ENCODE assay signal across 22 cellular contexts in genomic region chr17:17019891-17020456, GRCh38. TPM values are rescaled to one million over a fixed set of nuclear protein-coding genes. Genes with fewer than 3 reads are reported as not detected.
DNase-seq lines count a peak whose midpoint lies in the region; ATAC-seq and TF ChIP-seq lines count a peak whose summit lies in the region.
"Had no signal": no experiment of that assay in that cellular context is flagged by ENCODE, and none has a peak within 500 bp of the region (broad histone marks: within the 10 kb centered on the region; RNA-seq: fewer than 3 reads in every experiment).

No MANE protein-coding gene starts in this region.

- H3K27ac Mint-ChIP-seq in Caco-2 (ENCODE audit: unreplicated experiment) = peak overlapping the region; percentile 94
- H3K27ac Mint-ChIP-seq in glutamatergic neuron (ENCODE audit: unreplicated experiment) = peak overlapping the region; percentile 43
- H3K27ac Mint-ChIP-seq in naive thymus-derived CD4-positive, alpha-beta T cell = no peak overlapping the region
- H3K27ac Mint-ChIP-seq: CD8-positive, alpha-beta T cell; stimulated activated naive B cell treated with anti-CD40 and anti-IgM and Interleukin-4, amounts not matched to agents 10 μg/mL and 1 μg/mL and 100 μg/mL, for 72 hours had no signal

- H3K4me1 Mint-ChIP-seq in Caco-2 (ENCODE audit: low read depth, unreplicated experiment) = peaks cover 65% of the 10 kb centered on the region
- peaks cover 4% of the 10 kb centered on the region for H3K4me1 Mint-ChIP-seq in glutamatergic neuron (ENCODE audit: low read depth, unreplicated experiment)
- H3K4me1 Mint-ChIP-seq in naive thymus-derived CD4-positive, alpha-beta T cell = peaks cover 22 to 33% (median 30%) of the 10 kb centered on the region in 7 donors

- BruUV-seq in Caco-2 (replicated peaks; lab: Mats Ljungman, UMichigan) = no TSS peak

- H3K9me3 ChIP-seq in Caco-2 (no peaks in the 10 kb centered on the region), SJSA1 (replicated peaks) (no peaks in the 10 kb centered on the region)
- H3K9me3 ChIP-seq in naive thymus-derived CD4-positive, alpha-beta T cell (ENCODE audit: control insufficient read depth in 2 of 3, low read length in 3 of 3) = no peaks in the 10 kb centered on the region
- H3K9me3 ChIP-seq: uterus had no signal

- no peak for TF ChIP-seq CTCF in Caco-2 (IDR thresholded peaks at IDR 0.05; ENCODE audit: insufficient read depth in 1 of 2, low read depth in 1 of 2, low read length in 1 of 2, severe bottlenecking in 1 of 2, unreplicated experiment in 1 of 2)
- TF ChIP-seq CTCF in glutamatergic neuron (IDR thresholded peaks at IDR 0.05; ENCODE audit: partially characterized antibody, unreplicated experiment) = no peak

- POLR2A ChIA-PET in Caco-2 (lab: Charles Lee) = interaction anchor here (2.3 to 3.2 kb wide), 2 partner anchors 8 to 22 kb away, joined by 20 to 22 read pairs; partner anchors contain the start of gene MPRIP
- POLR2A ChIA-PET in naive thymus-derived CD4-positive, alpha-beta T cell (lab: Charles Lee) = interaction anchor here (0.6 kb wide), 1 partner anchor 926 kb away, joined by 3 read pairs; no protein-coding TSS in a partner anchor

- intact Hi-C loops in Caco-2 (cut with micrococcal nuclease; ENCODE audit: unreplicated experiment) (no loop called here), posterior vena cava (cut with DNase I) (no loop called here)
- intact Hi-C loops in naive thymus-derived CD4-positive, alpha-beta T cell (cut with micrococcal nuclease) = no loop called here

- peak overlapping the region; percentile 51 for H3K4me3 Mint-ChIP-seq in Caco-2 (ENCODE audit: unreplicated experiment)
- H3K4me3 Mint-ChIP-seq in glutamatergic neuron (ENCODE audit: unreplicated experiment) = no peak overlapping the region
- H3K4me3 Mint-ChIP-seq in naive thymus-derived CD4-positive, alpha-beta T cell = no peak overlapping the region
- H3K4me3 Mint-ChIP-seq: CD8-positive, alpha-beta T cell; naive B cell; stimulated activated naive B cell treated with anti-CD40 and anti-IgM and Interleukin-4, amounts not matched to agents 10 μg/mL and 1 μg/mL and 100 μg/mL, for 72 hours; T-helper 17 cell had no signal

- no peaks in the 10 kb centered on the region for H3K9me3 Mint-ChIP-seq in Caco-2 (ENCODE audit: unreplicated experiment)
- H3K9me3 Mint-ChIP-seq in glutamatergic neuron (ENCODE audit: unreplicated experiment) = peaks cover 2% of the 10 kb centered on the region
- peaks cover 0 to 4% (median 0%) of the 10 kb centered on the region in 11 donors for H3K9me3 Mint-ChIP-seq in naive thymus-derived CD4-positive, alpha-beta T cell
- H3K9me3 Mint-ChIP-seq: CD8-positive, alpha-beta T cell; naive B cell had no signal

- CTCF ChIA-PET in Caco-2 (lab: Charles Lee) = interaction anchor here (0.7 to 2.5 kb wide), 2 partner anchors 8 to 23 kb away, joined by 3 to 9 read pairs; no protein-coding TSS in a partner anchor
- CTCF ChIA-PET in naive thymus-derived CD4-positive, alpha-beta T cell (lab: Charles Lee) = interaction anchor here (0.8 kb wide), 1 partner anchor 25 kb away, joined by 3 read pairs; no protein-coding TSS in a partner anchor

- H3K36me3 ChIP-seq in Caco-2 (ENCODE audit: control insufficient read depth, insufficient read depth, low read length) = no peaks in the 10 kb centered on the region
- no peaks in the 10 kb centered on the region for H3K36me3 ChIP-seq in SJSA1
- no peaks in the 10 kb centered on the region for H3K36me3 ChIP-seq in naive thymus-derived CD4-positive, alpha-beta T cell (ENCODE audit: control insufficient read depth in 2 of 3, insufficient read depth in 3 of 3, low read length in 3 of 3)
- H3K36me3 ChIP-seq: uterus had no signal

- H3K27ac ChIP-seq in SJSA1 = peak overlapping the region; percentile 98
- H3K27ac ChIP-seq in substantia nigra (ENCODE audit: low read depth, low read length, poor library complexity, severe bottlenecking) = no peak overlapping the region
- no peak overlapping the region for H3K27ac ChIP-seq in naive thymus-derived CD4-positive, alpha-beta T cell (ENCODE audit: low read depth, low read length)
- H3K27ac ChIP-seq: uterus had no signal

- peak; percentile 32 to 70 for DNase-seq in Caco-2
- DNase-seq in SJSA1 (ENCODE audit: low read depth in 1 of 2, low spot score in 2 of 2) = no peak
- DNase-seq in glutamatergic neuron = no peak
- peak; percentile 73 for DNase-seq in posterior vena cava (ENCODE audit: low spot score)
- DNase-seq in HCEC 1CT = no peak
- no peak for DNase-seq in substantia nigra (lab: John Stamatoyannopoulos, UW)
- DNase-seq in naive thymus-derived CD4-positive, alpha-beta T cell = no peak
- DNase-seq in NCI-H526 treated with DMSO at 0.1 percent for 48 hours (lab: John Stamatoyannopoulos, UW) = no peak
- DNase-seq: activated CD4-positive, CD25-positive, alpha-beta regulatory T cell; activated effector memory CD4-positive, alpha-beta T cell treated with Interleukin-2 at 50 U/mL for 16 hours; amniotic stem cell; CD8-positive, alpha-beta T cell; cerebellar nuclear complex; effector memory CD4-positive, alpha-beta T cell; Karpas-422; naive B cell; NCI-H1417; NK-92 treated with Interleukin-12 subunit alpha and Interleukin-12 subunit beta, amount 100 ng/mL, for 24 hours; stimulated activated naive B cell treated with anti-CD40 and anti-IgM and Interleukin-4, amounts not matched to agents 10 μg/mL and 1 μg/mL and 100 μg/mL, for 72 hours; T-helper 17 cell; uterus had no signal

- no peak for ATAC-seq in naive thymus-derived CD4-positive, alpha-beta T cell
- ATAC-seq: CD8-positive, alpha-beta T cell; stimulated activated naive B cell treated with anti-CD40 and anti-IgM and Interleukin-4, amounts not matched to agents 10 μg/mL and 1 μg/mL and 100 μg/mL, for 72 hours; T-helper 17 cell had no signal

- H3K27me3 Mint-ChIP-seq in Caco-2 (ENCODE audit: insufficient read depth, unreplicated experiment) (no peaks in the 10 kb centered on the region), glutamatergic neuron (ENCODE audit: unreplicated experiment) (peaks cover 4% of the 10 kb centered on the region)
- peaks cover 0 to 3% (median 0%) of the 10 kb centered on the region in 5 donors for H3K27me3 Mint-ChIP-seq in naive thymus-derived CD4-positive, alpha-beta T cell
- H3K27me3 Mint-ChIP-seq: naive B cell; stimulated activated naive B cell treated with anti-CD40 and anti-IgM and Interleukin-4, amounts not matched to agents 10 μg/mL and 1 μg/mL and 100 μg/mL, for 72 hours; T-helper 17 cell had no signal

- H3K36me3 Mint-ChIP-seq in Caco-2 (ENCODE audit: insufficient read depth, unreplicated experiment) (peaks cover 8% of the 10 kb centered on the region), glutamatergic neuron (ENCODE audit: unreplicated experiment) (no peaks in the 10 kb centered on the region)
- H3K36me3 Mint-ChIP-seq in naive thymus-derived CD4-positive, alpha-beta T cell = no peaks in the 10 kb centered on the region
- H3K36me3 Mint-ChIP-seq: CD8-positive, alpha-beta T cell; naive B cell; stimulated activated naive B cell treated with anti-CD40 and anti-IgM and Interleukin-4, amounts not matched to agents 10 μg/mL and 1 μg/mL and 100 μg/mL, for 72 hours had no signal

- H3K4me3 ChIP-seq in Caco-2 (ENCODE audit: low read depth, low read length) (no peak overlapping the region), SJSA1 (no peak overlapping the region)
- H3K4me3 ChIP-seq in naive thymus-derived CD4-positive, alpha-beta T cell (ENCODE audit: low read length) = no peak overlapping the region
- H3K4me3 ChIP-seq: uterus had no signal

- peaks cover 58% of the 10 kb centered on the region for H3K4me1 ChIP-seq in Caco-2
- peaks cover 43% of the 10 kb centered on the region for H3K4me1 ChIP-seq in SJSA1 (replicated peaks)
- peaks cover 12 to 19% of the 10 kb centered on the region in 2 donors for H3K4me1 ChIP-seq in naive thymus-derived CD4-positive, alpha-beta T cell (ENCODE audit: control insufficient read depth in 2 of 2, insufficient read depth in 2 of 2, low read length in 2 of 2)
- H3K4me1 ChIP-seq: uterus had no signal

- H3K27me3 ChIP-seq in Caco-2 (replicated peaks; ENCODE audit: control insufficient read depth, insufficient read depth, low read length) (no peaks in the 10 kb centered on the region), SJSA1 (replicated peaks) (no peaks in the 10 kb centered on the region)
- H3K27me3 ChIP-seq in naive thymus-derived CD4-positive, alpha-beta T cell (ENCODE audit: control insufficient read depth in 2 of 2, insufficient read depth in 2 of 2, low read length in 2 of 2) = no peaks in the 10 kb centered on the region
- H3K27me3 ChIP-seq: uterus had no signal

RNA-seq across cellular contexts. Expression of gene MPRIP, which starts 22.3 kb away (rescaled TPM):
- total RNA-seq in Caco-2 (2022) = 284 and 311 TPM in 2 replicates
- 193 and 199 TPM in 2 replicates for total RNA-seq in SJSA1 (2014; rRNA removed; shearing (Covaris generic))
- total RNA-seq in glutamatergic neuron (ENCODE audit: unreplicated experiment) = 863 TPM
- 100 to 1,000 TPM; 359 to 405 TPM for total RNA-seq in posterior vena cava
- 100 to 1,000 TPM; 191 to 259 (median 199) TPM for total RNA-seq in naive thymus-derived CD4-positive, alpha-beta T cell
- 10 to 100 TPM; 18.6 to 30.0 TPM for polyA plus RNA-seq in naive thymus-derived CD4-positive, alpha-beta T cell

RNA-seq across cellular contexts. Expression of gene TNFRSF13B, which starts 48.1 kb away (rescaled TPM):
- total RNA-seq in Caco-2 (2022) (not detected in 2 replicates), glutamatergic neuron (ENCODE audit: unreplicated experiment) (not detected), posterior vena cava (not detected)
- not detected in 2 replicates for total RNA-seq in SJSA1 (2014; rRNA removed; shearing (Covaris generic))
- total RNA-seq in naive thymus-derived CD4-positive, alpha-beta T cell = 1 to 10 TPM in 2 of 5 experiments, under 1 TPM in 1, not detected in 2; 0.79 to 2.4 (median 1.9) TPM
- polyA plus RNA-seq in naive thymus-derived CD4-positive, alpha-beta T cell = under 1 TPM in 1 of 2 donors, not detected in 1; 0.21 TPM
- total RNA-seq: CD8-positive, alpha-beta T cell; Daoy; uterus had no signal

Comparison
In these comparisons a context has a peak if more than half of its experiments do, and no peak if none do; other contexts are left out.
1. DNase-seq: peak in Caco-2 (2 of 2) and posterior vena cava (single experiment); none in SJSA1 (0 of 2), glutamatergic neuron (single experiment), HCEC 1CT (single experiment), substantia nigra (0 of 49), naive thymus-derived CD4-positive, alpha-beta T cell (0 of 9) and NCI-H526 treated with DMSO at 0.1 percent for 48 hours (single experiment).
2. H3K27ac Mint-ChIP-seq: peak in Caco-2 (single experiment) and glutamatergic neuron (single experiment); none in naive thymus-derived CD4-positive, alpha-beta T cell (0 of 9).